In genomic region chr6:14664616-14665315, GRCh38 we compare ENCODE assay signal across 11 cellular contexts.
DNase-seq lines count a peak whose midpoint lies in the region; ATAC-seq and TF ChIP-seq lines count a peak whose summit lies in the region.
"Had no signal": no experiment of that assay in that cellular context is flagged by ENCODE, and none has a peak within 500 bp of the region (broad histone marks: within the 10 kb centered on the region; RNA-seq: fewer than 3 reads in every experiment).

No MANE protein-coding gene starts in this region.

- no peaks in the 10 kb centered on the region for H3K9me3 Mint-ChIP-seq in activated T-cell treated with anti-CD3 and anti-CD28 coated beads, Interleukin-2, amount 50 U/mL, for 72 hours
- H3K9me3 Mint-ChIP-seq in dendritic cell treated with granulocyte-macrophage colony-stimulating factor and Interleukin-4, amounts not matched to agents 40 ng/mL and 50 ng/mL, for 4 days = no peaks in the 10 kb centered on the region
- no peaks in the 10 kb centered on the region for H3K9me3 Mint-ChIP-seq in stimulated activated naive CD8-positive, alpha-beta T cell treated with anti-CD3 and anti-CD28 coated beads, Interleukin-15, amount 100 ng/mL, for 72 hours

- TF ChIP-seq CTCF in left lung (IDR thresholded peaks at IDR 0.05) = no peak
- TF ChIP-seq CTCF in adrenal gland (IDR thresholded peaks at IDR 0.05) = no peak

- H3K4me3 ChIP-seq in left lung (no peak overlapping the region), adrenal gland (no peak overlapping the region)
- H3K4me3 ChIP-seq: heart left ventricle, prostate gland had no signal

- H3K27me3 ChIP-seq in left lung (no peaks in the 10 kb centered on the region), adrenal gland (no peaks in the 10 kb centered on the region)
- H3K27me3 ChIP-seq: heart left ventricle had no signal

- H3K36me3 ChIP-seq in left lung (no peaks in the 10 kb centered on the region), adrenal gland (replicated peaks in 1 of 2) (no peaks in the 10 kb centered on the region)
- H3K36me3 ChIP-seq: heart left ventricle, prostate gland had no signal

- no peak for ATAC-seq in activated T-cell treated with anti-CD3 and anti-CD28 coated beads, Interleukin-2, amount 50 U/mL, for 72 hours (replicated peaks in 1 of 2)
- ATAC-seq in stimulated activated naive CD8-positive, alpha-beta T cell treated with anti-CD3 and anti-CD28 coated beads, Interleukin-15, amount 100 ng/mL, for 72 hours = peak; percentile 2
- no peak for ATAC-seq in left lung
- ATAC-seq: heart left ventricle had no signal

- peaks cover 33% of the 10 kb centered on the region for H3K4me1 Mint-ChIP-seq in activated T-cell treated with anti-CD3 and anti-CD28 coated beads, Interleukin-2, amount 50 U/mL, for 72 hours (ENCODE audit: low read depth)
- peaks cover 26% of the 10 kb centered on the region for H3K4me1 Mint-ChIP-seq in dendritic cell treated with granulocyte-macrophage colony-stimulating factor and Interleukin-4, amounts not matched to agents 40 ng/mL and 50 ng/mL, for 4 days (ENCODE audit: low read depth)
- peaks cover 26% of the 10 kb centered on the region for H3K4me1 Mint-ChIP-seq in stimulated activated naive CD8-positive, alpha-beta T cell treated with anti-CD3 and anti-CD28 coated beads, Interleukin-15, amount 100 ng/mL, for 72 hours

- no peak for DNase-seq in activated T-cell treated with anti-CD3 and anti-CD28 coated beads, Interleukin-2, amount 50 U/mL, for 72 hours
- no peak for DNase-seq in activated T-cell treated with anti-CD3 and anti-CD28 coated beads, Interleukin-2, amount 50 U/mL, for 48 hours
- DNase-seq in NCI-H446 (lab: John Stamatoyannopoulos, UW) (peak; percentile 10 to 67), left lung (no peak), adrenal gland (no peak)
- DNase-seq in stimulated activated naive CD8-positive, alpha-beta T cell treated with anti-CD3 and anti-CD28 coated beads, Interleukin-15, amount 100 ng/mL, for 72 hours = no peak
- DNase-seq in stimulated activated CD4-positive, alpha-beta T cell treated with anti-CD3 and anti-CD28 coated beads, Interleukin-4, amount 100 ng/mL, for 4 hours = no peak
- DNase-seq: amniotic stem cell, heart left ventricle had no signal

- H3K27me3 Mint-ChIP-seq in activated T-cell treated with anti-CD3 and anti-CD28 coated beads, Interleukin-2, amount 50 U/mL, for 72 hours (ENCODE audit: low read depth) = no peaks in the 10 kb centered on the region
- no peaks in the 10 kb centered on the region for H3K27me3 Mint-ChIP-seq in dendritic cell treated with granulocyte-macrophage colony-stimulating factor and Interleukin-4, amounts not matched to agents 40 ng/mL and 50 ng/mL, for 4 days
- H3K27me3 Mint-ChIP-seq in stimulated activated naive CD8-positive, alpha-beta T cell treated with anti-CD3 and anti-CD28 coated beads, Interleukin-15, amount 100 ng/mL, for 72 hours = no peaks in the 10 kb centered on the region

- no peak overlapping the region for H3K27ac ChIP-seq in left lung
- H3K27ac ChIP-seq in adrenal gland = no peak overlapping the region
- H3K27ac ChIP-seq: heart left ventricle, prostate gland had no signal

- no peaks in the 10 kb centered on the region for H3K9me3 ChIP-seq in left lung
- no peaks in the 10 kb centered on the region for H3K9me3 ChIP-seq in adrenal gland (replicated peaks in 1 of 3)
- H3K9me3 ChIP-seq: heart left ventricle, prostate gland had no signal

- H3K27ac Mint-ChIP-seq in activated T-cell treated with anti-CD3 and anti-CD28 coated beads, Interleukin-2, amount 50 U/mL, for 72 hours = peak overlapping the region; percentile 34
- H3K27ac Mint-ChIP-seq in dendritic cell treated with granulocyte-macrophage colony-stimulating factor and Interleukin-4, amounts not matched to agents 40 ng/mL and 50 ng/mL, for 4 days = peak overlapping the region; percentile 55
- peak overlapping the region; percentile 72 to 84 for H3K27ac Mint-ChIP-seq in stimulated activated naive CD8-positive, alpha-beta T cell treated with anti-CD3 and anti-CD28 coated beads, Interleukin-15, amount 100 ng/mL, for 72 hours

- no peak for TF ChIP-seq POLR2A in adrenal gland (IDR thresholded peaks at IDR 0.05)

- H3K36me3 Mint-ChIP-seq in activated T-cell treated with anti-CD3 and anti-CD28 coated beads, Interleukin-2, amount 50 U/mL, for 72 hours (ENCODE audit: insufficient read depth in 2 of 2) = no peaks in the 10 kb centered on the region
- H3K36me3 Mint-ChIP-seq in dendritic cell treated with granulocyte-macrophage colony-stimulating factor and Interleukin-4, amounts not matched to agents 40 ng/mL and 50 ng/mL, for 4 days (ENCODE audit: low read depth) = no peaks in the 10 kb centered on the region

- peaks cover 0 to 15% of the 10 kb centered on the region in 2 donors for H3K4me1 ChIP-seq in left lung
- H3K4me1 ChIP-seq in adrenal gland (replicated peaks in 1 of 2) = no peaks in the 10 kb centered on the region
- H3K4me1 ChIP-seq: prostate gland had no signal

- H3K4me3 Mint-ChIP-seq in activated T-cell treated with anti-CD3 and anti-CD28 coated beads, Interleukin-2, amount 50 U/mL, for 72 hours = peak overlapping the region; percentile 51 to 59
- H3K4me3 Mint-ChIP-seq in dendritic cell treated with granulocyte-macrophage colony-stimulating factor and Interleukin-4, amounts not matched to agents 40 ng/mL and 50 ng/mL, for 4 days = no peak overlapping the region
- peak overlapping the region; percentile 43 to 53 for H3K4me3 Mint-ChIP-seq in stimulated activated naive CD8-positive, alpha-beta T cell treated with anti-CD3 and anti-CD28 coated beads, Interleukin-15, amount 100 ng/mL, for 72 hours

- intact Hi-C loops in dendritic cell treated with granulocyte-macrophage colony-stimulating factor and Interleukin-4, amounts not matched to agents 40 ng/mL and 50 ng/mL, for 4 days (cut with micrococcal nuclease) = no loop called here
- intact Hi-C loops in left lung (cut with DNase I) (no loop called here), adrenal gland (cut with DNase I) (no loop called here)

- 79 to 84% (median 81%) methylated on average over 10 to 11 of the region's 11 CpGs for WGBS in adrenal gland, 4 donors

Comparison
In these comparisons a context has a peak if more than half of its experiments do, and no peak if none do; other contexts are left out.
1. DNase-seq: peak in NCI-H446 (2 of 2); none in activated T-cell treated with anti-CD3 and anti-CD28 coated beads, Interleukin-2, amount 50 U/mL, for 72 hours (0 of 2), activated T-cell treated with anti-CD3 and anti-CD28 coated beads, Interleukin-2, amount 50 U/mL, for 48 hours (0 of 2), stimulated activated naive CD8-positive, alpha-beta T cell treated with anti-CD3 and anti-CD28 coated beads, Interleukin-15, amount 100 ng/mL, for 72 hours (0 of 2), left lung (0 of 2), adrenal gland (0 of 7) and stimulated activated CD4-positive, alpha-beta T cell treated with anti-CD3 and anti-CD28 coated beads, Interleukin-4, amount 100 ng/mL, for 4 hours (0 of 2).
2. Peak in every context shown above with its lines, with median percentiles within 50 percentile points of each other: H3K27ac Mint-ChIP-seq.